8 cellular contexts compared by ENCODE assay signal in genomic region chr22:20436309-20437252, GRCh38. TPM values are rescaled to one million over a fixed set of nuclear protein-coding genes. Genes with fewer than 3 reads are reported as not detected.
DNase-seq lines count a peak whose midpoint lies in the region; TF ChIP-seq lines count a peak whose summit lies in the region.

No MANE protein-coding gene starts in this region.

- intact Hi-C loops in stomach (cut with DNase I; ENCODE audit: low total_unique reads) = no loop called here

- H3K27me3 ChIP-seq in HAP-1 (ENCODE audit: low read depth) (no peaks in the 10 kb centered on the region), stomach (peaks cover 0 to 74% (median 41%) of the 10 kb centered on the region in 3 donors)

- TF ChIP-seq CTCF in AG04449 (IDR thresholded peaks at IDR 0.05; ENCODE audit: insufficient read depth, low read length, missing control alignments) (no peak), stomach (IDR thresholded peaks at IDR 0.05) (no peak)

- H3K36me3 ChIP-seq in HAP-1 (replicated peaks) (no peaks in the 10 kb centered on the region; the same call in 1 of the 2 replicates), stomach (peaks cover 0 to 9% (median 2%) of the 10 kb centered on the region in 4 donors)

- H3K9me3 ChIP-seq in HAP-1 = no peaks in the 10 kb centered on the region
- no peaks in the 10 kb centered on the region for H3K9me3 ChIP-seq in stomach

- in situ Hi-C loops in HAP-1 (cut with MboI; ENCODE audit: low sequenced_read_pairs) = no loop called here
- in situ Hi-C loops in KBM-7 (cut with MboI; ENCODE audit: low pct_unique_long_range_greater_than_20kb, low sequenced_read_pairs) = no loop called here

- no peak for DNase-seq in AG04449 (ENCODE audit: low read depth, low spot score)
- peak; percentile 32 to 76 for DNase-seq in HAP-1 (ENCODE audit: low spot score in 2 of 2)
- peak; percentile 52 for DNase-seq in amniotic epithelial cell (ENCODE audit: low read depth)
- peak; percentile 73 for DNase-seq in islet precursor cell
- no peak for DNase-seq in stomach
- DNase-seq in LoVo (ENCODE audit: low spot score) = no peak
- DNase-seq in KBM-7 = no peak
- no peak for DNase-seq in medulla oblongata (ENCODE audit: extremely low spot score)

- CTCF ChIA-PET in AG04449 (lab: Yijun Ruan, JAX) = interaction anchor here (1.2 to 3.8 kb wide), 3 partner anchors 14 to 20 kb away, joined by 3 to 34 read pairs (median 4); no protein-coding TSS in a partner anchor

- POLR2A ChIA-PET in AG04449 (lab: Yijun Ruan, JAX) = interaction anchor here (0.8 to 1.7 kb wide), 2 partner anchors 13 to 132 kb away, joined by 3 to 4 read pairs; no protein-coding TSS in a partner anchor

- H3K4me3 ChIP-seq in AG04449 (ENCODE audit: low read depth, low read length) (peak overlapping the region; percentile 98), HAP-1 (peak overlapping the region; percentile 90), stomach (peak overlapping the region; percentile 55 to 63 (median 62))

- H3K4me1 ChIP-seq in HAP-1 (peaks cover 8% of the 10 kb centered on the region), stomach (peaks cover 25 to 65% (median 44%) of the 10 kb centered on the region in 4 donors)

- peak overlapping the region in 4 of 5 donors; percentile 71 to 86 (median 78) for H3K27ac ChIP-seq in stomach

- 1 to 4% (median 2%) methylated on average over 32 to 88 of the region's 89 CpGs for WGBS in stomach, 5 donors

- no peak for TF ChIP-seq EP300 in stomach (IDR thresholded peaks at IDR 0.05)

- TF ChIP-seq POLR2A in stomach (IDR thresholded peaks at IDR 0.05) = no peak

RNA-seq across cellular contexts. Expression of gene SCARF2, which starts 1.0 kb away (rescaled TPM):
- total RNA-seq in stomach = 10 to 100 TPM in 2 of 5 donors, 1 to 10 TPM in 2, under 1 TPM in 1; 0.89 to 42.9 (median 6.4) TPM
- polyA plus RNA-seq in stomach = 1 to 10 TPM; 1.5 to 2.0 (median 1.6) TPM

RNA-seq across cellular contexts. Expression of gene ZNF74, which starts 42.6 kb away (rescaled TPM):
- total RNA-seq in stomach = 10 to 100 TPM in 4 of 5 donors, 1 to 10 TPM in 1; 5.9 to 29.9 (median 13.2) TPM
- polyA plus RNA-seq in stomach = 1 to 10 TPM; 3.1 to 5.5 (median 4.1) TPM

RNA-seq across cellular contexts. Expression of gene KLHL22, which starts 59.0 kb away (rescaled TPM):
- 10 to 100 TPM in 4 of 5 donors, 1 to 10 TPM in 1; 7.0 to 26.5 (median 22.8) TPM for total RNA-seq in stomach
- polyA plus RNA-seq in stomach = 10 to 100 TPM in 2 of 3 donors, 1 to 10 TPM in 1; 7.0 to 10.8 (median 10.2) TPM

Comparison
In these comparisons a context has a peak if more than half of its experiments do, and no peak if none do; other contexts are left out.
1. DNase-seq: peak in HAP-1 (2 of 2), amniotic epithelial cell (single experiment) and islet precursor cell (single experiment); none in AG04449 (single experiment), stomach (single experiment), LoVo (single experiment), KBM-7 (single experiment) and medulla oblongata (single experiment).
2. Peak in every context shown above with its lines, with median percentiles within 50 percentile points of each other: H3K4me3 ChIP-seq.